ENCODE assay signal across 12 cellular contexts in the genomic region with DNA sequence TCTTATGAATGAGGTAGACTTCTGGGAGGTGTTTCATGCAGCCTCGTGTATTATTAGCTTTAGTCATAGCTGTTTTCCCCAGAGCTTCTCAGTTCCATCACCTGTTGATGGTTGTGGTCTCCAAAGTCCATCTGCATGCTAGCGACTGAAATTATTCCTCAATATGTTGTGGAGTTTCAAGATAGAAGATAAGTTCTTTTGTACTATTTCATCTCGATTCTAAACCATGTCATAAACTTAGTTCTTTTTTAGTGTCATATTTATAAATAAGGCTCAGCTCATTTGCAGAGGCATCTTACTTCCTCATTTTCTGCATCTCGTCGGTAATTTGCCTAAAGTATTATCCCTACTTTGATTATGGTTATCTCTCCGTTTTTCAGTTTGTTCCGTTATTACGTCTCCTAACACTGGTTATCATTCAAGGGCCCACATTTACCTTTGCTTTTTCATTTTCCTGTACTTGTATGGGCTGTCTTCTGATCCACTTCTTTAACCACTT.
A peak's percentile ranks its signal among the peaks of the same experiment; 100 is the strongest.
DNase-seq lines count a peak whose midpoint lies in the region; ATAC-seq lines count a peak whose summit lies in the region.
"Had no signal": no experiment of that assay in that cellular context is flagged by ENCODE, and none has a peak within 500 bp of the region (broad histone marks: within the 10 kb centered on the region; RNA-seq: fewer than 3 reads in every experiment).

No MANE protein-coding gene starts in this region.

- DNase-seq in memory B cell (ENCODE audit: low spot score in 2 of 2) (peak in 1 of 2 donors; percentile 7), NCI-H2196 treated with DMSO at 0.1 percent for 48 hours (lab: John Stamatoyannopoulos, UW; ENCODE audit: unreplicated experiment) (no peak), activated gamma-delta T cell treated with Interleukin-2 at 50 U/mL for 16 hours (no peak)
- no peak for DNase-seq in stimulated activated naive CD8-positive, alpha-beta T cell treated with anti-CD3 and anti-CD28 coated beads, Interleukin-15, Interleukin-2, amounts not matched to agents 100 U/mL and 50 U/mL, for 24 hours
- DNase-seq: activated CD4-positive, CD25-positive, alpha-beta regulatory T cell; activated effector memory CD4-positive, alpha-beta T cell treated with anti-CD3 and anti-CD28 coated beads, Interleukin-2, amount 50 U/mL, for 16 hours; foreskin keratinocyte; upper lobe of left lung had no signal

- peaks cover 25% of the 10 kb centered on the region for H3K36me3 Mint-ChIP-seq in memory B cell

- peaks cover 2% of the 10 kb centered on the region for H3K9me3 Mint-ChIP-seq in memory B cell
- H3K9me3 Mint-ChIP-seq: IgD-negative memory B cell had no signal

- ATAC-seq in GM18868 (IDR thresholded peaks at IDR 0.05; ENCODE audit: unreplicated experiment) (peak; percentile 75), GM21526 (IDR thresholded peaks at IDR 0.05; ENCODE audit: low FRiP score, unreplicated experiment) (peak; percentile 70), HG03066 (IDR thresholded peaks at IDR 0.05; ENCODE audit: low read depth, unreplicated experiment) (peak; percentile 88), memory B cell (ENCODE audit: low read depth) (peak; percentile 97)
- ATAC-seq in stimulated activated naive CD8-positive, alpha-beta T cell treated with anti-CD3 and anti-CD28 coated beads, Interleukin-15, Interleukin-2, amounts not matched to agents 100 U/mL and 50 U/mL, for 24 hours = no peak
- ATAC-seq: foreskin keratinocyte had no signal

- H3K4me1 Mint-ChIP-seq in memory B cell = peaks cover 14% of the 10 kb centered on the region

- H3K27me3 Mint-ChIP-seq in memory B cell = no peaks in the 10 kb centered on the region
- H3K27me3 Mint-ChIP-seq: IgD-negative memory B cell had no signal

- H3K4me3 Mint-ChIP-seq in memory B cell = peak overlapping the region; percentile 53

- no peak overlapping the region for H3K27ac Mint-ChIP-seq in memory B cell
